In the genomic region with DNA sequence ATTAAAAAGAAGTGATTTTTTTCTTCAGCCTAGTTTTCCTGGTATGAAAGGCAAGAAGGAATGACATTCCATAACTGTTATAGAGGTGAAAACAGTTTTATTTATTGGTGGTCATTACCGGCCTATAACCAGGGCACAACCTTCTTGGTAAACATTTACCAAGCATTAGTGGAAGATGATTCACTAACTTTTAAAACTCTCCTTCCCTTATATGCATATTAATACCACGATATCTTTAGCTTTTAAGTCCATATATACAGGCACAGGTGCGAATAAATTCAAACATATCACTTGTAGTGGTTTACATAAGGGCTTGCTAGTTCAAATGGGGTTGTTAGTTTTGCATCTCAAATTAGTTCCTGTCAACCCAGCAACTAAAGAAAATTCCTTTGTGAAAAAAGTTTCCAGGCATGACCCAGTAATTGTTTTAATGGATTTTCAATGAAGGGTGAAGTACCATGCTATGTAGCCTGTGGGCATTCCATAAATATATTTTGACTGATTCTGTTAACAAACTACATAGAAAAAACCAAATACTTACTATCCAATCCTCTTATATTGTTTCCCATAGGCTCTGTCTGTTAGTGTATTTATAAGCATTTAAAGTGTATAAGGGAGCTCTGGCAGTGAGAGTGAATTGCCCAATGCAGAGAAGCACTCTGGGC, we compare ENCODE assay signal across 30 cellular contexts.
"Had no signal": no experiment of that assay in that cellular context is flagged by ENCODE, and none has a peak within 500 bp of the region (broad histone marks: within the 10 kb centered on the region; RNA-seq: fewer than 3 reads in every experiment).

No MANE protein-coding gene starts in this region.

- ATAC-seq: esophagus mucosa; left lung; lower lobe of right lung; natural killer cell treated with Interleukin-12 subunit alpha and Interleukin-12 subunit beta and Interleukin-15 and Interleukin-18, amount 100 ng/mL, for 72 hours; right lobe of liver; stimulated activated naive CD8-positive, alpha-beta T cell treated with anti-CD3 and anti-CD28 coated beads, Interleukin-15, Interleukin-2, amounts not matched to agents 100 U/mL and 50 U/mL, for 24 hours; T-helper 17 cell had no signal

- H3K27ac Mint-ChIP-seq: activated CD4-positive, alpha-beta memory T cell treated with anti-CD3 and anti-CD28 coated beads for 36 hours; activated CD4-positive, alpha-beta T cell treated with anti-CD3 and anti-CD28 coated beads, Interleukin-2, amount 10 ng/mL, durations not matched to agents 24 days and 14 days; activated naive CD4-positive, alpha-beta T cell treated with anti-CD3 and anti-CD28 coated beads for 36 hours; activated naive CD8-positive, alpha-beta T cell treated with anti-CD3 and anti-CD28 coated beads, Interleukin-2, amount 10 ng/mL, durations not matched to agents 7 days and 5 days; activated T-helper 1 cell treated with anti-CD3 and anti-CD28 coated beads, Interleukin-12 subunit alpha, Interleukin-12 subunit beta, Interleukin-2, Interleukin-4 antibody, amounts not matched to agents 30 ng/mL and 10 ng/mL and 1 ng/mL, durations not matched to agents 14 hours and 24 hours and 36 hours; brain; natural killer cell treated with Interleukin-12 subunit alpha and Interleukin-12 subunit beta and Interleukin-15 and Interleukin-18, amount 100 ng/mL, for 72 hours; T-helper 17 cell had no signal

- H3K27ac ChIP-seq: ascending aorta, left lung, lower lobe of right lung, right lobe of liver, thoracic aorta had no signal

- H3K4me3 ChIP-seq: ascending aorta, left lung, lower lobe of right lung, right lobe of liver, thoracic aorta had no signal

- DNase-seq: activated CD4-positive, alpha-beta memory T cell treated with anti-CD3 and anti-CD28 coated beads for 36 hours; activated CD4-positive, alpha-beta T cell treated with anti-CD3 and anti-CD28 coated beads, Interleukin-2, amount 10 ng/mL, durations not matched to agents 24 days and 14 days; activated CD4-positive, CD25-positive, alpha-beta regulatory T cell treated with anti-CD3 and anti-CD28 coated beads, Interleukin-2, amount 50 U/mL, for 72 hours; activated CD8-positive, alpha-beta memory T cell treated with anti-CD3 and anti-CD28 coated beads, Interleukin-2, amount 50 U/mL, for 4 hours; activated effector memory CD4-positive, alpha-beta T cell treated with anti-CD3 and anti-CD28 coated beads, Interleukin-2, amount 50 U/mL, for 16 hours; activated naive CD4-positive, alpha-beta T cell treated with anti-CD3 and anti-CD28 coated beads for 36 hours; activated naive CD8-positive, alpha-beta T cell treated with anti-CD3 and anti-CD28 coated beads, Interleukin-2, amount 10 ng/mL, durations not matched to agents 7 days and 5 days; activated T-cell treated with anti-CD3 and anti-CD28 coated beads, Interleukin-2, amount 50 U/mL, for 1 hour; cortex of kidney; foreskin fibroblast; head of caudate nucleus; hippocampal formation; left lung; lower lobe of right lung; mesendoderm; right lobe of liver; stimulated activated CD4-positive, alpha-beta T cell treated with anti-CD3 and anti-CD28 coated beads, Interleukin-12 subunit alpha, Interleukin-12 subunit beta, amount 100 ng/mL, for 4 hours; stimulated activated CD4-positive, alpha-beta T cell treated with anti-CD3 and anti-CD28 coated beads, Interleukin-4, amount 100 ng/mL, for 1 hour; stimulated activated naive CD8-positive, alpha-beta T cell treated with anti-CD3 and anti-CD28 coated beads, Interleukin-15, Interleukin-2, amounts not matched to agents 100 U/mL and 50 U/mL, for 24 hours; T-helper 17 cell; T1000 had no signal

- H3K36me3 Mint-ChIP-seq: activated CD4-positive, alpha-beta memory T cell treated with anti-CD3 and anti-CD28 coated beads for 36 hours; activated naive CD8-positive, alpha-beta T cell treated with anti-CD3 and anti-CD28 coated beads, Interleukin-2, amount 10 ng/mL, durations not matched to agents 7 days and 5 days; brain; natural killer cell treated with Interleukin-12 subunit alpha and Interleukin-12 subunit beta and Interleukin-15 and Interleukin-18, amount 100 ng/mL, for 72 hours had no signal

- H3K4me3 Mint-ChIP-seq: activated CD4-positive, alpha-beta memory T cell treated with anti-CD3 and anti-CD28 coated beads for 36 hours; activated CD4-positive, alpha-beta T cell treated with anti-CD3 and anti-CD28 coated beads, Interleukin-2, amount 10 ng/mL, durations not matched to agents 24 days and 14 days; activated naive CD4-positive, alpha-beta T cell treated with anti-CD3 and anti-CD28 coated beads for 36 hours; activated naive CD8-positive, alpha-beta T cell treated with anti-CD3 and anti-CD28 coated beads, Interleukin-2, amount 10 ng/mL, durations not matched to agents 7 days and 5 days; activated T-helper 1 cell treated with anti-CD3 and anti-CD28 coated beads, Interleukin-12 subunit alpha, Interleukin-12 subunit beta, Interleukin-2, Interleukin-4 antibody, amounts not matched to agents 30 ng/mL and 10 ng/mL and 1 ng/mL, durations not matched to agents 14 hours and 24 hours and 36 hours; brain; T-helper 17 cell had no signal

- H3K36me3 ChIP-seq: ascending aorta, left lung, lower lobe of right lung, right lobe of liver, thoracic aorta had no signal

- H3K9me3 Mint-ChIP-seq: activated CD4-positive, alpha-beta memory T cell treated with anti-CD3 and anti-CD28 coated beads for 36 hours; activated CD4-positive, alpha-beta T cell treated with anti-CD3 and anti-CD28 coated beads, Interleukin-2, amount 10 ng/mL, durations not matched to agents 24 days and 14 days; activated naive CD4-positive, alpha-beta T cell treated with anti-CD3 and anti-CD28 coated beads for 36 hours; activated naive CD8-positive, alpha-beta T cell treated with anti-CD3 and anti-CD28 coated beads, Interleukin-2, amount 10 ng/mL, durations not matched to agents 7 days and 5 days; activated T-helper 1 cell treated with anti-CD3 and anti-CD28 coated beads, Interleukin-12 subunit alpha, Interleukin-12 subunit beta, Interleukin-2, Interleukin-4 antibody, amounts not matched to agents 30 ng/mL and 10 ng/mL and 1 ng/mL, durations not matched to agents 14 hours and 24 hours and 36 hours; natural killer cell treated with Interleukin-12 subunit alpha and Interleukin-12 subunit beta and Interleukin-15 and Interleukin-18, amount 100 ng/mL, for 72 hours had no signal

- FAIRE-seq: endothelial cell of umbilical vein, keratinocyte, urothelium cell line had no signal

- H3K9me3 ChIP-seq: ascending aorta, left lung, lower lobe of right lung, right lobe of liver, thoracic aorta had no signal
